1 cellular context compared by ENCODE assay signal in genomic region chr11:13009921-13010736, GRCh38.
TF ChIP-seq lines count a peak whose summit lies in the region.

No MANE protein-coding gene starts in this region.

TF ChIP-seq in SK-N-SH, 30 proteins besides CTCF, POLR2A, EP300 and RAD21 (continued from another document):
- TF ChIP-seq, protein P1, sequence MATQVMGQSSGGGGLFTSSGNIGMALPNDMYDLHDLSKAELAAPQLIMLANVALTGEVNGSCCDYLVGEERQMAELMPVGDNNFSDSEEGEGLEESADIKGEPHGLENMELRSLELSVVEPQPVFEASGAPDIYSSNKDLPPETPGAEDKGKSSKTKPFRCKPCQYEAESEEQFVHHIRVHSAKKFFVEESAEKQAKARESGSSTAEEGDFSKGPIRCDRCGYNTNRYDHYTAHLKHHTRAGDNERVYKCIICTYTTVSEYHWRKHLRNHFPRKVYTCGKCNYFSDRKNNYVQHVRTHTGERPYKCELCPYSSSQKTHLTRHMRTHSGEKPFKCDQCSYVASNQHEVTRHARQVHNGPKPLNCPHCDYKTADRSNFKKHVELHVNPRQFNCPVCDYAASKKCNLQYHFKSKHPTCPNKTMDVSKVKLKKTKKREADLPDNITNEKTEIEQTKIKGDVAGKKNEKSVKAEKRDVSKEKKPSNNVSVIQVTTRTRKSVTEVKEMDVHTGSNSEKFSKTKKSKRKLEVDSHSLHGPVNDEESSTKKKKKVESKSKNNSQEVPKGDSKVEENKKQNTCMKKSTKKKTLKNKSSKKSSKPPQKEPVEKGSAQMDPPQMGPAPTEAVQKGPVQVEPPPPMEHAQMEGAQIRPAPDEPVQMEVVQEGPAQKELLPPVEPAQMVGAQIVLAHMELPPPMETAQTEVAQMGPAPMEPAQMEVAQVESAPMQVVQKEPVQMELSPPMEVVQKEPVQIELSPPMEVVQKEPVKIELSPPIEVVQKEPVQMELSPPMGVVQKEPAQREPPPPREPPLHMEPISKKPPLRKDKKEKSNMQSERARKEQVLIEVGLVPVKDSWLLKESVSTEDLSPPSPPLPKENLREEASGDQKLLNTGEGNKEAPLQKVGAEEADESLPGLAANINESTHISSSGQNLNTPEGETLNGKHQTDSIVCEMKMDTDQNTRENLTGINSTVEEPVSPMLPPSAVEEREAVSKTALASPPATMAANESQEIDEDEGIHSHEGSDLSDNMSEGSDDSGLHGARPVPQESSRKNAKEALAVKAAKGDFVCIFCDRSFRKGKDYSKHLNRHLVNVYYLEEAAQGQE (IDR thresholded peaks at IDR 0.05; ENCODE audit: low read depth, low read length), result no peak
- TF ChIP-seq NRF1 (IDR thresholded peaks at IDR 0.05; ENCODE audit: low read depth, low read length) (no peak), FOXM1 (IDR thresholded peaks at IDR 0.05; ENCODE audit: low read depth) (no peak), GATA2 (CRISPR knock-in tag; IDR thresholded peaks at IDR 0.05) (no peak), NFIC (IDR thresholded peaks at IDR 0.05; ENCODE audit: borderline replicate concordance) (no peak)
